Comparison of ENCODE assay signal across 1 cellular context in genomic region chr17:27496501-27496943, GRCh38.
TF ChIP-seq lines count a peak whose summit lies in the region.

No MANE protein-coding gene starts in this region.

TF ChIP-seq in HepG2, 621 proteins besides CTCF, POLR2A, EP300 and RAD21 (continued from another document and continues in another):
- no peak for TF ChIP-seq PRDM10 (CRISPR knock-in tag; IDR thresholded peaks at IDR 0.05; ENCODE audit: low read depth)
- TF ChIP-seq PRDM15 (CRISPR knock-in tag; IDR thresholded peaks at IDR 0.05), result no peak
- no peak for TF ChIP-seq GLI4 (CRISPR knock-in tag; IDR thresholded peaks at IDR 0.05; ENCODE audit: borderline replicate concordance)
- TF ChIP-seq LBX2 (CRISPR knock-in tag; IDR thresholded peaks at IDR 0.05; ENCODE audit: borderline replicate concordance), result no peak
- TF ChIP-seq ZFX (CRISPR knock-in tag; IDR thresholded peaks at IDR 0.05; ENCODE audit: low read depth), result peak; percentile 66
- 0 out of 2 replicates have a peak, but pooled peaks have one; percentile 33 for TF ChIP-seq TFDP2 (CRISPR knock-in tag; IDR thresholded peaks at IDR 0.05)
- TF ChIP-seq ZNF574 (CRISPR knock-in tag; IDR thresholded peaks at IDR 0.05), result peak; percentile 43
- no peak for TF ChIP-seq ZNF567 (CRISPR knock-in tag; IDR thresholded peaks at IDR 0.05; ENCODE audit: borderline replicate concordance)
- no peak for TF ChIP-seq HIVEP1 (CRISPR knock-in tag; IDR thresholded peaks at IDR 0.05)
- no peak for TF ChIP-seq ZNF275 (CRISPR knock-in tag; IDR thresholded peaks at IDR 0.05; ENCODE audit: borderline replicate concordance)
- no peak for TF ChIP-seq ZNF766 (CRISPR knock-in tag; IDR thresholded peaks at IDR 0.05; ENCODE audit: borderline replicate concordance)
- no peak for TF ChIP-seq ZNF589 (CRISPR knock-in tag; conservative IDR thresholded peaks at IDR 0.05)
- TF ChIP-seq PAXIP1 (CRISPR knock-in tag; conservative IDR thresholded peaks at IDR 0.05), result peak; percentile 38
- TF ChIP-seq LRRFIP1 (CRISPR knock-in tag; conservative IDR thresholded peaks at IDR 0.05), result no peak
- no peak for TF ChIP-seq GZF1 (CRISPR knock-in tag; IDR thresholded peaks at IDR 0.05)
- 0 out of 2 replicates have a peak, but pooled peaks have one; percentile 28 for TF ChIP-seq POLR2G (IDR thresholded peaks at IDR 0.05; ENCODE audit: low read depth, low read length)
- no peak for TF ChIP-seq MIXL1 (CRISPR knock-in tag; IDR thresholded peaks at IDR 0.05)
- peak; percentile 72 for TF ChIP-seq RFX3 (CRISPR knock-in tag; IDR thresholded peaks at IDR 0.05)
- no peak for TF ChIP-seq BRCA1 (CRISPR knock-in tag; IDR thresholded peaks at IDR 0.05)
- TF ChIP-seq FOXA3 (CRISPR knock-in tag; IDR thresholded peaks at IDR 0.05), result no peak
- no peak for TF ChIP-seq MIER2 (CRISPR knock-in tag; IDR thresholded peaks at IDR 0.05)
- no peak for TF ChIP-seq ZFAT (CRISPR knock-in tag; conservative IDR thresholded peaks at IDR 0.05)
- TF ChIP-seq ZBTB44 (CRISPR knock-in tag; IDR thresholded peaks at IDR 0.05), result no peak
- peak; percentile 93 for TF ChIP-seq HNF1B (CRISPR knock-in tag; IDR thresholded peaks at IDR 0.05)
- no peak for TF ChIP-seq NFE2L2 (IDR thresholded peaks at IDR 0.05; ENCODE audit: low read length)
- no peak for TF ChIP-seq FOSL1 (CRISPR knock-in tag; IDR thresholded peaks at IDR 0.05; ENCODE audit: borderline replicate concordance)
- TF ChIP-seq E2F2 (CRISPR knock-in tag; IDR thresholded peaks at IDR 0.05; ENCODE audit: borderline replicate concordance), result no peak
- TF ChIP-seq U2AF2 (IDR thresholded peaks at IDR 0.05; ENCODE audit: low read depth, low read length), result no peak
- no peak for TF ChIP-seq ZFP36L2 (CRISPR knock-in tag; IDR thresholded peaks at IDR 0.05)
- no peak for TF ChIP-seq ZNF598 (CRISPR knock-in tag; IDR thresholded peaks at IDR 0.05; ENCODE audit: borderline replicate concordance)
- TF ChIP-seq BCL6 (CRISPR knock-in tag; IDR thresholded peaks at IDR 0.05), result peak; percentile 29; the same call in 1 of the 2 replicates
